In the genomic region with DNA sequence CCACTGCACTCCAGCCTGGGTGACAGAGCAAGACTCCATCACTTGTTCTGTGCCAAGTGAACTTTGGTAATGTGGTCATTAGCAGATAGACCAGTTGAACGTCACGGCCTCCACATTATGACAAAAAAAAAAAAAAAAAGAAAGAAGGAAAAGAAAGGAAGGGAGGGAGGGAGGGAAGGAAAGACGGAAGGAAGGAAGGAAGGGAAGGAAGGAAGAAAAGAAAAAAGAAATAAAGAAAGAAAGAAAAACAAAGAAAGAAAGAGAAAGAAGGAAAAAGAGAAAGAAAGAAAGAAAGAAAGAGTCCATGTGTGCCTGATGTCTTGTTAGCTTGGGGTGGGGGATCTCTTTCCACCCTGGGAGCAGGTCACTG, we compare ENCODE assay signal across 17 cellular contexts. TPM values are rescaled to one million over a fixed set of nuclear protein-coding genes. Genes with fewer than 3 reads are reported as not detected.
DNase-seq lines count a peak whose midpoint lies in the region; ATAC-seq, FAIRE-seq and TF ChIP-seq lines count a peak whose summit lies in the region.
"Had no signal": no experiment of that assay in that cellular context is flagged by ENCODE, and none has a peak within 500 bp of the region (broad histone marks: within the 10 kb centered on the region; RNA-seq: fewer than 3 reads in every experiment).

No MANE protein-coding gene starts in this region.

- peaks cover 54 to 71% of the 10 kb centered on the region in 2 experiments for H3K27me3 ChIP-seq in K562 (ENCODE audit: control insufficient read depth in 2 of 2, insufficient read depth in 2 of 2, low read length in 2 of 2)
- peaks cover 29% of the 10 kb centered on the region for H3K27me3 ChIP-seq in endodermal cell (ENCODE audit: control insufficient read depth, insufficient read depth, low read length, poor library complexity, severe bottlenecking)

- TF ChIP-seq CTCF in K562 (IDR thresholded peaks at IDR 0.05 in 2 of 3, conservative IDR thresholded peaks at IDR 0.05 in 1 of 3; ENCODE audit: insufficient read depth in 2 of 3, low read depth in 1 of 3, low read length in 3 of 3) (no peak), endodermal cell (conservative IDR thresholded peaks at IDR 0.05) (no peak)

- H4K20me1 ChIP-seq in K562 (replicated peaks; ENCODE audit: control insufficient read depth, insufficient read depth, low read length), result no peaks in the 10 kb centered on the region; the same call in none of the 2 replicates
- H4K20me1 ChIP-seq: BLaER1 treated with 17β-estradiol and CSF1 and Interleukin-3, amounts not matched to agents 10 nM and 100 nM had no signal

- H3K4me2 ChIP-seq in K562 (ENCODE audit: insufficient read depth, low read length), result no peak overlapping the region
- H3K4me2 ChIP-seq: A549; BLaER1 treated with 17β-estradiol and CSF1 and Interleukin-3, amounts not matched to agents 10 nM and 100 nM; GM23338 had no signal

- intact Hi-C loops in K562 (cut with micrococcal nuclease) (no loop called here), left colon (cut with DNase I, micrococcal nuclease) (no loop called here)

- H3K9me3 Mint-ChIP-seq in endodermal cell, result no peaks in the 10 kb centered on the region
- H3K9me3 Mint-ChIP-seq: CD8-positive, alpha-beta T cell; GM23338 had no signal

- peaks cover 0 to 26% of the 10 kb centered on the region in 2 experiments; a peak in 3 of 5 replicates for H3K4me1 ChIP-seq in K562 (replicated peaks in 1 of 2; ENCODE audit: control insufficient read depth in 2 of 2, insufficient read depth in 2 of 2, low read length in 2 of 2)
- peaks cover 4% of the 10 kb centered on the region for H3K4me1 ChIP-seq in endodermal cell (ENCODE audit: control insufficient read depth, insufficient read depth, low read length)

- TF ChIP-seq EP300 in K562 (IDR thresholded peaks at IDR 0.05; ENCODE audit: low read length), result no peak

- no peak for FAIRE-seq in K562 (lab: Jason Lieb, UNC)
- FAIRE-seq: A549, G401.6, GM12891 had no signal

- no peaks in the 10 kb centered on the region for H3K9me3 ChIP-seq in K562 (replicated peaks; ENCODE audit: control insufficient read depth, insufficient read depth, low read depth, low read length)
- H3K9me3 ChIP-seq in endodermal cell (ENCODE audit: control insufficient read depth, low read length), result no peaks in the 10 kb centered on the region
- H3K9me3 ChIP-seq: A549 had no signal

- DNase-seq in DMS79 treated with DMSO at 0.1 percent for 48 hours (lab: John Stamatoyannopoulos, UW) (peak; percentile 53), DMS79 (lab: John Stamatoyannopoulos, UW) (no peak), K562 (ENCODE audit: extremely low read depth in 1 of 4, low spot score in 3 of 4) (no peak), left colon (no peak), UCSD-AML1 (lab: John Stamatoyannopoulos, UW; ENCODE audit: unreplicated experiment) (no peak), kidney glomerular epithelial cell (lab: John Stamatoyannopoulos, UW) (no peak), AG08396 (ENCODE audit: low spot score) (no peak), endodermal cell (no peak)
- DNase-seq: Calu3; CD8-positive, alpha-beta T cell had no signal

- H3K79me2 ChIP-seq in K562 (ENCODE audit: control insufficient read depth, insufficient read depth, low read length), result no peaks in the 10 kb centered on the region

- TF ChIP-seq POLR2A in K562 (conservative IDR thresholded peaks at IDR 0.05), result no peak

- H3K4me3 Mint-ChIP-seq in endodermal cell, result no peak overlapping the region
- H3K4me3 Mint-ChIP-seq: CD8-positive, alpha-beta T cell; GM23338 had no signal

- H3K27me3 Mint-ChIP-seq in endodermal cell (ENCODE audit: insufficient read depth), result peaks cover 69% of the 10 kb centered on the region

- H3K4me1 Mint-ChIP-seq in endodermal cell, result peaks cover 17% of the 10 kb centered on the region

- ATAC-seq in K562 (no peak), left colon (peak; percentile 47)
- ATAC-seq: A549; CD8-positive, alpha-beta T cell; GM23338; HCT116 had no signal

- no peaks in the 10 kb centered on the region for H3K36me3 Mint-ChIP-seq in endodermal cell (ENCODE audit: low read depth)
- H3K36me3 Mint-ChIP-seq: CD8-positive, alpha-beta T cell had no signal

- H3K4me3 ChIP-seq in K562 (no peak overlapping the region), endodermal cell (ENCODE audit: low read length) (no peak overlapping the region)
- H3K4me3 ChIP-seq: A549; BLaER1 treated with 17β-estradiol and CSF1 and Interleukin-3, amounts not matched to agents 10 nM and 100 nM; GM23338 had no signal

- no CpG with 5 or more reads among the region's 3 CpGs for WGBS in K562 (ENCODE audit: insufficient coverage, low coverage, missing lambda C conversion rate)
- 100% methylated on average over 1 to 3 of the region's 3 CpGs for WGBS in endodermal cell (ENCODE audit: insufficient coverage in 1 of 2, insufficient read length in 1 of 2), 2 experiments

- no TSS peak for BruUV-seq in K562 (replicated peaks; lab: Mats Ljungman, UMichigan)

- no peak for TF ChIP-seq RAD21 in K562 (CRISPR knock-in tag; conservative IDR thresholded peaks at IDR 0.05 in 1 of 2, IDR thresholded peaks at IDR 0.05 in 1 of 2)

- CTCF ChIA-PET in K562 (lab: Yijun Ruan, JAX; ENCODE audit: low intra/inter-chr PET ratio), result no interaction called here

- H3K9me1 ChIP-seq in K562 (ENCODE audit: control insufficient read depth, insufficient read depth, low read length), result no peaks in the 10 kb centered on the region

- H3K27ac Mint-ChIP-seq in endodermal cell, result no peak overlapping the region
- H3K27ac Mint-ChIP-seq: CD8-positive, alpha-beta T cell; GM23338 had no signal

- H3K27ac ChIP-seq in K562 (ENCODE audit: extremely low read depth, low read depth, low read length), result no peak overlapping the region
- no peak overlapping the region for H3K27ac ChIP-seq in endodermal cell (ENCODE audit: low read depth, low read length)
- H3K27ac ChIP-seq: 22Rv1; BLaER1 treated with 17β-estradiol and CSF1 and Interleukin-3, amounts not matched to agents 10 nM and 100 nM had no signal

- POLR2A ChIA-PET in K562 (lab: Yijun Ruan, JAX), result interaction anchor here (0.7 kb wide), 1 partner anchor 42 kb away, joined by 3 read pairs; no protein-coding TSS in a partner anchor

- H3K9ac ChIP-seq in K562 (ENCODE audit: insufficient read depth in 1 of 2, low read depth in 2 of 2, low read length in 2 of 2) (no peak overlapping the region), endodermal cell (ENCODE audit: extremely low read depth, low read length, poor library complexity, severe bottlenecking) (no peak overlapping the region)
- H3K9ac ChIP-seq: BLaER1 treated with 17β-estradiol and CSF1 and Interleukin-3, amounts not matched to agents 10 nM and 100 nM had no signal

- H3K36me3 ChIP-seq in K562 (ENCODE audit: control insufficient read depth, insufficient read depth, low read length), result no peaks in the 10 kb centered on the region
- H3K36me3 ChIP-seq in endodermal cell (ENCODE audit: control insufficient read depth, insufficient read depth, low read length), result no peaks in the 10 kb centered on the region

- H2AFZ ChIP-seq in K562 (ENCODE audit: low read depth, low read length), result no peak overlapping the region
- H2AFZ ChIP-seq: GM23338 had no signal

- in situ Hi-C loops in K562 (cut with MboI), result loop anchor here (10.0 kb wide), 1 partner anchor 181 kb away; no protein-coding TSS in a partner anchor

TF ChIP-seq in K562, 482 proteins besides CTCF, POLR2A, EP300 and RAD21 (continues in another document):
- TF ChIP-seq, protein P1, sequence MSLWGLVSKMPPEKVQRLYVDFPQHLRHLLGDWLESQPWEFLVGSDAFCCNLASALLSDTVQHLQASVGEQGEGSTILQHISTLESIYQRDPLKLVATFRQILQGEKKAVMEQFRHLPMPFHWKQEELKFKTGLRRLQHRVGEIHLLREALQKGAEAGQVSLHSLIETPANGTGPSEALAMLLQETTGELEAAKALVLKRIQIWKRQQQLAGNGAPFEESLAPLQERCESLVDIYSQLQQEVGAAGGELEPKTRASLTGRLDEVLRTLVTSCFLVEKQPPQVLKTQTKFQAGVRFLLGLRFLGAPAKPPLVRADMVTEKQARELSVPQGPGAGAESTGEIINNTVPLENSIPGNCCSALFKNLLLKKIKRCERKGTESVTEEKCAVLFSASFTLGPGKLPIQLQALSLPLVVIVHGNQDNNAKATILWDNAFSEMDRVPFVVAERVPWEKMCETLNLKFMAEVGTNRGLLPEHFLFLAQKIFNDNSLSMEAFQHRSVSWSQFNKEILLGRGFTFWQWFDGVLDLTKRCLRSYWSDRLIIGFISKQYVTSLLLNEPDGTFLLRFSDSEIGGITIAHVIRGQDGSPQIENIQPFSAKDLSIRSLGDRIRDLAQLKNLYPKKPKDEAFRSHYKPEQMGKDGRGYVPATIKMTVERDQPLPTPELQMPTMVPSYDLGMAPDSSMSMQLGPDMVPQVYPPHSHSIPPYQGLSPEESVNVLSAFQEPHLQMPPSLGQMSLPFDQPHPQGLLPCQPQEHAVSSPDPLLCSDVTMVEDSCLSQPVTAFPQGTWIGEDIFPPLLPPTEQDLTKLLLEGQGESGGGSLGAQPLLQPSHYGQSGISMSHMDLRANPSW (CRISPR knock-in tag; IDR thresholded peaks at IDR 0.05), result no peak

RNA-seq across cellular contexts. Expression of gene SIM2, which starts 45.3 kb away (rescaled TPM):
- not detected in 2 replicates for total RNA-seq in K562 (2011; cell fraction: chromatin; rRNA removed; ENCODE audit: low replicate concordance)
- not detected in 2 replicates for total RNA-seq in K562 (2011; cell fraction: nucleolus; rRNA removed)
- total RNA-seq in K562 (2011; cell fraction: nucleoplasm; rRNA removed), result not detected in 2 replicates
- total RNA-seq in K562 (2014; rRNA removed) (not detected in 2 replicates), K562 (2014; rRNA removed; fragmentation: Illumina TruSeq; extraction: Trizol) (not detected in 2 replicates), K562 (2015; rRNA removed; fragmentation: Illumina TruSeq; extraction: Trizol) (not detected in 2 replicates), K562 (2021) (0.11 TPM in 2 replicates), left colon (under 1 TPM in 1 of 2 donors, not detected in 1; 0.34 TPM), endodermal cell (not detected)
- polyA plus RNA-seq in K562 (2011; rRNA removed) (not detected in 2 replicates), K562 (2014; fragmentation: Illumina TruSeq; extraction: Trizol) (not detected in 2 replicates), K562 (2014; fragmentation: Nextera tagmentation; extraction: Ambion mirVana) (under 1 TPM; 0.07 to 0.08 TPM), K562 (2014; rRNA removed) (not detected in 2 replicates)
- not detected in 2 replicates for polyA plus RNA-seq in K562 (2011; cell fraction: cytosol; rRNA removed)
- not detected in 2 replicates for polyA plus RNA-seq in K562 (2011; cell fraction: nucleus; rRNA removed)
- 0.14 and 0.35 TPM in 2 replicates for polyA plus RNA-seq in K562 (2012)
- not detected in 2 replicates for polyA minus RNA-seq in K562 (2011; rRNA and poly(A)+ RNA removed)
- polyA minus RNA-seq in K562 (2011; cell fraction: cytosol; rRNA and poly(A)+ RNA removed), result not detected in 2 replicates
- not detected in 2 replicates for polyA minus RNA-seq in K562 (2011; cell fraction: nucleus; rRNA and poly(A)+ RNA removed)
- polyA plus RNA-seq in endodermal cell (2013, experiment 1 of 2), result not detected
- 0.04 TPM for polyA plus RNA-seq in endodermal cell (2013, experiment 2 of 2)
- total RNA-seq: CD8-positive, alpha-beta T cell had no signal
